ENCODE assay signal across 1 cellular context in genomic region chr5:173329370-173330150, GRCh38.
TF ChIP-seq lines count a peak whose summit lies in the region.

No MANE protein-coding gene starts in this region.

TF ChIP-seq in HepG2, 621 proteins besides CTCF, POLR2A, EP300 and RAD21 (continued from another document and continues in another):
- no peak for TF ChIP-seq ZBTB40 (IDR thresholded peaks at IDR 0.05)
- peak; percentile 66; the same call in 1 of the 2 replicates for TF ChIP-seq ZBTB40 (CRISPR knock-in tag; IDR thresholded peaks at IDR 0.05)
- peak; percentile 85 for TF ChIP-seq RBFOX2 (IDR thresholded peaks at IDR 0.05; ENCODE audit: low read depth, low read length)
- TF ChIP-seq ZXDC (CRISPR knock-in tag; IDR thresholded peaks at IDR 0.05), result no peak
- TF ChIP-seq ZNF432 (CRISPR knock-in tag; IDR thresholded peaks at IDR 0.05; ENCODE audit: borderline replicate concordance), result no peak
- TF ChIP-seq ZNF205 (CRISPR knock-in tag; IDR thresholded peaks at IDR 0.05), result no peak
- TF ChIP-seq ZNF251 (CRISPR knock-in tag; IDR thresholded peaks at IDR 0.05), result no peak
- TF ChIP-seq RELA (CRISPR knock-in tag; IDR thresholded peaks at IDR 0.05), result 0 out of 2 replicates have a peak, but pooled peaks have one; percentile 30
- TF ChIP-seq ARNT (IDR thresholded peaks at IDR 0.05), result no peak
- TF ChIP-seq MIER2 (CRISPR knock-in tag; IDR thresholded peaks at IDR 0.05), result 0 out of 2 replicates have a peak, but pooled peaks have one; percentile 4
- no peak for TF ChIP-seq JUND (CRISPR knock-in tag; IDR thresholded peaks at IDR 0.05)
- no peak for TF ChIP-seq ATF1 (CRISPR knock-in tag; IDR thresholded peaks at IDR 0.05)
- TF ChIP-seq PAF1 (CRISPR knock-in tag; IDR thresholded peaks at IDR 0.05), result no peak
- no peak; the same call in 1 of the 2 replicates for TF ChIP-seq ZFP1 (CRISPR knock-in tag; IDR thresholded peaks at IDR 0.05)
- TF ChIP-seq MLLT10 (CRISPR knock-in tag; IDR thresholded peaks at IDR 0.05), result no peak
- no peak for TF ChIP-seq TEAD2 (CRISPR knock-in tag; IDR thresholded peaks at IDR 0.05)
- TF ChIP-seq, protein P1, sequence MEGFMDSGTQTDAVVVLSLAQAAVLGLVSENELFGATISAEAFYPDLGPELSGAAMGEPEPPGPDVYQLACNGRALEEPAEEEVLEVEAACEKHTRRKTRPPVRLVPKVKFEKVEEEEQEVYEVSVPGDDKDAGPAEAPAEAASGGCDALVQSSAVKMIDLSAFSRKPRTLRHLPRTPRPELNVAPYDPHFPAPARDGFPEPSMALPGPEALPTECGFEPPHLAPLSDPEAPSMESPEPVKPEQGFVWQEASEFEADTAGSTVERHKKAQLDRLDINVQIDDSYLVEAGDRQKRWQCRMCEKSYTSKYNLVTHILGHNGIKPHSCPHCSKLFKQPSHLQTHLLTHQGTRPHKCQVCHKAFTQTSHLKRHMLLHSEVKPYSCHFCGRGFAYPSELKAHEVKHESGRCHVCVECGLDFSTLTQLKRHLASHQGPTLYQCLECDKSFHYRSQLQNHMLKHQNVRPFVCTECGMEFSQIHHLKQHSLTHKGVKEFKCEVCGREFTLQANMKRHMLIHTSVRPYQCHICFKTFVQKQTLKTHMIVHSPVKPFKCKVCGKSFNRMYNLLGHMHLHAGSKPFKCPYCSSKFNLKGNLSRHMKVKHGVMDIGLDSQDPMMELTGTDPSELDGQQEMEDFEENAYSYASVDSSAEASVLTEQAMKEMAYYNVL (CRISPR knock-in tag; IDR thresholded peaks at IDR 0.05; ENCODE audit: borderline replicate concordance), result no peak
- TF ChIP-seq AFF4 (CRISPR knock-in tag; IDR thresholded peaks at IDR 0.05), result 0 out of 2 replicates have a peak, but pooled peaks have one; percentile 18
- TF ChIP-seq RNF2 (conservative IDR thresholded peaks at IDR 0.05; ENCODE audit: low read depth), result no peak
- 0 out of 2 replicates have a peak, but pooled peaks have one; percentile 19 for TF ChIP-seq NR2F2 (IDR thresholded peaks at IDR 0.05; ENCODE audit: borderline replicate concordance, low read depth)
- TF ChIP-seq ZNF431 (CRISPR knock-in tag; IDR thresholded peaks at IDR 0.05; ENCODE audit: borderline replicate concordance, low read depth), result no peak
- no peak for TF ChIP-seq ZNF207 (IDR thresholded peaks at IDR 0.05; ENCODE audit: borderline replicate concordance)
- TF ChIP-seq, protein P2, sequence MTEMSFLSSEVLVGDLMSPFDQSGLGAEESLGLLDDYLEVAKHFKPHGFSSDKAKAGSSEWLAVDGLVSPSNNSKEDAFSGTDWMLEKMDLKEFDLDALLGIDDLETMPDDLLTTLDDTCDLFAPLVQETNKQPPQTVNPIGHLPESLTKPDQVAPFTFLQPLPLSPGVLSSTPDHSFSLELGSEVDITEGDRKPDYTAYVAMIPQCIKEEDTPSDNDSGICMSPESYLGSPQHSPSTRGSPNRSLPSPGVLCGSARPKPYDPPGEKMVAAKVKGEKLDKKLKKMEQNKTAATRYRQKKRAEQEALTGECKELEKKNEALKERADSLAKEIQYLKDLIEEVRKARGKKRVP (CRISPR knock-in tag; IDR thresholded peaks at IDR 0.05), result peak; percentile 88 to 99
- peak; percentile 38 for TF ChIP-seq SRSF1 (optimal IDR thresholded peaks at IDR 0.05; ENCODE audit: low read depth, low read length)
- no peak for TF ChIP-seq YEATS2 (CRISPR knock-in tag; IDR thresholded peaks at IDR 0.05; ENCODE audit: borderline replicate concordance)
- TF ChIP-seq MBNL3 (CRISPR knock-in tag; conservative IDR thresholded peaks at IDR 0.05), result no peak
- TF ChIP-seq ZNF253 (CRISPR knock-in tag; IDR thresholded peaks at IDR 0.05; ENCODE audit: borderline replicate concordance), result peak; percentile 51; the same call in 1 of the 2 replicates
- TF ChIP-seq GFI1 (CRISPR knock-in tag; IDR thresholded peaks at IDR 0.05; ENCODE audit: borderline replicate concordance), result no peak
- TF ChIP-seq CREM (IDR thresholded peaks at IDR 0.05), result no peak
- no peak for TF ChIP-seq CREM (CRISPR knock-in tag; IDR thresholded peaks at IDR 0.05)
- peak; percentile 36; the same call in 1 of the 2 replicates for TF ChIP-seq MXD4 (CRISPR knock-in tag; IDR thresholded peaks at IDR 0.05)
- TF ChIP-seq XBP1 (CRISPR knock-in tag; IDR thresholded peaks at IDR 0.05), result no peak
- TF ChIP-seq POLR2G (IDR thresholded peaks at IDR 0.05; ENCODE audit: low read depth, low read length), result peak; percentile 80
- TF ChIP-seq POGZ (CRISPR knock-in tag; IDR thresholded peaks at IDR 0.05), result peak; percentile 35; the same call in 1 of the 2 replicates
- TF ChIP-seq, protein P3, sequence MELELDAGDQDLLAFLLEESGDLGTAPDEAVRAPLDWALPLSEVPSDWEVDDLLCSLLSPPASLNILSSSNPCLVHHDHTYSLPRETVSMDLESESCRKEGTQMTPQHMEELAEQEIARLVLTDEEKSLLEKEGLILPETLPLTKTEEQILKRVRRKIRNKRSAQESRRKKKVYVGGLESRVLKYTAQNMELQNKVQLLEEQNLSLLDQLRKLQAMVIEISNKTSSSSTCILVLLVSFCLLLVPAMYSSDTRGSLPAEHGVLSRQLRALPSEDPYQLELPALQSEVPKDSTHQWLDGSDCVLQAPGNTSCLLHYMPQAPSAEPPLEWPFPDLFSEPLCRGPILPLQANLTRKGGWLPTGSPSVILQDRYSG (CRISPR knock-in tag; IDR thresholded peaks at IDR 0.05), result no peak
- TF ChIP-seq YY1 (IDR thresholded peaks at IDR 0.05; ENCODE audit: insufficient read depth, insufficient replicate concordance, low read depth, low read length), result no peak
- no peak for TF ChIP-seq STAT5B (CRISPR knock-in tag; IDR thresholded peaks at IDR 0.05)
- no peak for TF ChIP-seq EHMT2 (IDR thresholded peaks at IDR 0.05; ENCODE audit: borderline replicate concordance, low read depth, low read length)
- TF ChIP-seq, protein P4, sequence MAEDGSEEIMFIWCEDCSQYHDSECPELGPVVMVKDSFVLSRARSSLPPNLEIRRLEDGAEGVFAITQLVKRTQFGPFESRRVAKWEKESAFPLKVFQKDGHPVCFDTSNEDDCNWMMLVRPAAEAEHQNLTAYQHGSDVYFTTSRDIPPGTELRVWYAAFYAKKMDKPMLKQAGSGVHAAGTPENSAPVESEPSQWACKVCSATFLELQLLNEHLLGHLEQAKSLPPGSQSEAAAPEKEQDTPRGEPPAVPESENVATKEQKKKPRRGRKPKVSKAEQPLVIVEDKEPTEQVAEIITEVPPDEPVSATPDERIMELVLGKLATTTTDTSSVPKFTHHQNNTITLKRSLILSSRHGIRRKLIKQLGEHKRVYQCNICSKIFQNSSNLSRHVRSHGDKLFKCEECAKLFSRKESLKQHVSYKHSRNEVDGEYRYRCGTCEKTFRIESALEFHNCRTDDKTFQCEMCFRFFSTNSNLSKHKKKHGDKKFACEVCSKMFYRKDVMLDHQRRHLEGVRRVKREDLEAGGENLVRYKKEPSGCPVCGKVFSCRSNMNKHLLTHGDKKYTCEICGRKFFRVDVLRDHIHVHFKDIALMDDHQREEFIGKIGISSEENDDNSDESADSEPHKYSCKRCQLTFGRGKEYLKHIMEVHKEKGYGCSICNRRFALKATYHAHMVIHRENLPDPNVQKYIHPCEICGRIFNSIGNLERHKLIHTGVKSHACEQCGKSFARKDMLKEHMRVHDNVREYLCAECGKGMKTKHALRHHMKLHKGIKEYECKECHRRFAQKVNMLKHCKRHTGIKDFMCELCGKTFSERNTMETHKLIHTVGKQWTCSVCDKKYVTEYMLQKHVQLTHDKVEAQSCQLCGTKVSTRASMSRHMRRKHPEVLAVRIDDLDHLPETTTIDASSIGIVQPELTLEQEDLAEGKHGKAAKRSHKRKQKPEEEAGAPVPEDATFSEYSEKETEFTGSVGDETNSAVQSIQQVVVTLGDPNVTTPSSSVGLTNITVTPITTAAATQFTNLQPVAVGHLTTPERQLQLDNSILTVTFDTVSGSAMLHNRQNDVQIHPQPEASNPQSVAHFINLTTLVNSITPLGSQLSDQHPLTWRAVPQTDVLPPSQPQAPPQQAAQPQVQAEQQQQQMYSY (CRISPR knock-in tag; IDR thresholded peaks at IDR 0.05), result no peak
